In genomic region chr2:73894877-73895276, GRCh38 we compare ENCODE assay signal across 22 cellular contexts. TPM values are rescaled to one million over a fixed set of nuclear protein-coding genes. Genes with fewer than 3 reads are reported as not detected.
A peak's percentile ranks its signal among the peaks of the same experiment; 100 is the strongest.
DNase-seq lines count a peak whose midpoint lies in the region; ATAC-seq and TF ChIP-seq lines count a peak whose summit lies in the region.
"Had no signal": no experiment of that assay in that cellular context is flagged by ENCODE, and none has a peak within 500 bp of the region (broad histone marks: within the 10 kb centered on the region; RNA-seq: fewer than 3 reads in every experiment).

No MANE protein-coding gene starts in this region.

- no peak for TF ChIP-seq CTCF in esophagus muscularis mucosa (IDR thresholded peaks at IDR 0.05)
- TF ChIP-seq CTCF in progenitor cell of endocrine pancreas (IDR thresholded peaks at IDR 0.05; ENCODE audit: unreplicated experiment) = no peak

- 59% methylated on average over 6 of the region's 6 CpGs for whole genome bisulfite sequencing in esophagus muscularis mucosa
- 18 to 20% methylated on average over 6 of the region's 6 CpGs for WGBS in aorta, 2 donors

- H3K9me3 ChIP-seq in esophagus muscularis mucosa (no peaks in the 10 kb centered on the region), aorta (ENCODE audit: control insufficient read depth, low read length) (no peaks in the 10 kb centered on the region)
- H3K9me3 ChIP-seq: mucosa of descending colon, pancreas had no signal

- no peak for ATAC-seq in activated naive CD4-positive, alpha-beta T cell treated with anti-CD3 and anti-CD28 coated beads, Interleukin-2, amount 50 U/mL, for 72 hours
- ATAC-seq in aorta (ENCODE audit: low FRiP score) (no peak), GM18909 (IDR thresholded peaks at IDR 0.05; ENCODE audit: poor library complexity, unreplicated experiment) (no peak)
- ATAC-seq: pancreas had no signal

- H3K27ac Mint-ChIP-seq in activated naive CD4-positive, alpha-beta T cell treated with anti-CD3 and anti-CD28 coated beads, Interleukin-2, amount 50 U/mL, for 72 hours = peak overlapping the region; percentile 25 to 91
- H3K27ac Mint-ChIP-seq in activated naive CD4-positive, alpha-beta T cell treated with anti-CD3 and anti-CD28 coated beads for 36 hours = no peak overlapping the region
- peak overlapping the region; percentile 84 for H3K27ac Mint-ChIP-seq in progenitor cell of endocrine pancreas

- CTCF ChIA-PET in activated naive CD4-positive, alpha-beta T cell treated with anti-CD3 and anti-CD28 coated beads for 36 hours (lab: Charles Lee) = interaction anchor here (1.0 to 1.5 kb wide), 2 partner anchors 44 to 68 kb away, joined by 3 to 4 read pairs; no protein-coding TSS in a partner anchor

- no peaks in the 10 kb centered on the region for H3K9me3 Mint-ChIP-seq in activated naive CD4-positive, alpha-beta T cell treated with anti-CD3 and anti-CD28 coated beads, Interleukin-2, amount 50 U/mL, for 72 hours
- no peaks in the 10 kb centered on the region for H3K9me3 Mint-ChIP-seq in activated naive CD4-positive, alpha-beta T cell treated with anti-CD3 and anti-CD28 coated beads for 36 hours
- H3K9me3 Mint-ChIP-seq in progenitor cell of endocrine pancreas (ENCODE audit: low read depth) = no peaks in the 10 kb centered on the region
- H3K9me3 Mint-ChIP-seq: brain had no signal

- TF ChIP-seq EP300 in esophagus muscularis mucosa (IDR thresholded peaks at IDR 0.05) = no peak

- H3K27ac ChIP-seq in esophagus muscularis mucosa (replicated peaks in 1 of 4) = peak overlapping the region; percentile 93 to 94 (median 94)
- H3K27ac ChIP-seq in aorta (ENCODE audit: low read depth in 1 of 2, low read length in 2 of 2) = peak overlapping the region; percentile 96 to 100
- H3K27ac ChIP-seq: pancreas had no signal

- no peak for DNase-seq in activated naive CD4-positive, alpha-beta T cell treated with anti-CD3 and anti-CD28 coated beads, Interleukin-2, amount 50 U/mL, for 72 hours (ENCODE audit: low spot score in 2 of 2)
- DNase-seq in activated naive CD4-positive, alpha-beta T cell treated with anti-CD3 and anti-CD28 coated beads for 36 hours = no peak
- DNase-seq in esophagus muscularis mucosa (ENCODE audit: extremely low spot score) (no peak), progenitor cell of endocrine pancreas (ENCODE audit: low spot score, unreplicated experiment) (no peak), aorta (peak in 1 of 2 donors; percentile 76), HuH-7 (ENCODE audit: low spot score) (no peak)
- no peak for DNase-seq in activated T-cell treated with anti-CD3 and anti-CD28 coated beads, Interleukin-2, amount 50 U/mL, for 48 hours
- DNase-seq: CD4-positive, alpha-beta memory T cell; dermis blood vessel endothelial cell; DMS79; mucosa of descending colon; NCI-H1105 treated with DMSO at 0.1 percent for 48 hours; NCI-H526; OCI-M1; stimulated activated CD4-positive, alpha-beta T cell treated with anti-CD3 and anti-CD28 coated beads, Interleukin-2, amount 100 ng/mL, for 48 hours; substantia nigra; T-helper 9 cell had no signal

- intact Hi-C loops in activated naive CD4-positive, alpha-beta T cell treated with anti-CD3 and anti-CD28 coated beads for 36 hours (cut with micrococcal nuclease) = loop anchor here (1.0 kb wide), 1 partner anchor 9 kb away; no protein-coding TSS in a partner anchor
- intact Hi-C loops in esophagus muscularis mucosa (cut with DNase I) (loop anchor here (5.0 kb wide), 1 partner anchor 58 kb away; no protein-coding TSS in a partner anchor), aorta (cut with DNase I) (no loop called here)

- H3K36me3 Mint-ChIP-seq in activated naive CD4-positive, alpha-beta T cell treated with anti-CD3 and anti-CD28 coated beads, Interleukin-2, amount 50 U/mL, for 72 hours = no peaks in the 10 kb centered on the region
- no peaks in the 10 kb centered on the region for H3K36me3 Mint-ChIP-seq in activated naive CD4-positive, alpha-beta T cell treated with anti-CD3 and anti-CD28 coated beads for 36 hours (ENCODE audit: low read depth)
- H3K36me3 Mint-ChIP-seq in progenitor cell of endocrine pancreas (ENCODE audit: insufficient read depth) = no peaks in the 10 kb centered on the region
- H3K36me3 Mint-ChIP-seq: brain; CD4-positive, alpha-beta memory T cell had no signal

- H3K36me3 ChIP-seq in esophagus muscularis mucosa (peaks cover 0 to 36% (median 1%) of the 10 kb centered on the region in 4 donors), aorta (ENCODE audit: control insufficient read depth in 1 of 2, insufficient read depth in 2 of 2, low read length in 1 of 2) (no peaks in the 10 kb centered on the region)
- H3K36me3 ChIP-seq: pancreas had no signal

- TF ChIP-seq POLR2A in esophagus muscularis mucosa (IDR thresholded peaks at IDR 0.05; ENCODE audit: low read depth) = no peak

- no peaks in the 10 kb centered on the region for H3K27me3 Mint-ChIP-seq in activated naive CD4-positive, alpha-beta T cell treated with anti-CD3 and anti-CD28 coated beads for 36 hours (ENCODE audit: low read depth)
- H3K27me3 Mint-ChIP-seq in progenitor cell of endocrine pancreas = peaks cover 9% of the 10 kb centered on the region

- peaks cover 33% of the 10 kb centered on the region for H3K4me1 Mint-ChIP-seq in activated naive CD4-positive, alpha-beta T cell treated with anti-CD3 and anti-CD28 coated beads for 36 hours (ENCODE audit: low read depth)
- peaks cover 1% of the 10 kb centered on the region for H3K4me1 Mint-ChIP-seq in progenitor cell of endocrine pancreas (ENCODE audit: low read depth)

- H3K27me3 ChIP-seq in esophagus muscularis mucosa (no peaks in the 10 kb centered on the region), aorta (ENCODE audit: control insufficient read depth in 1 of 2, insufficient read depth in 2 of 2, low read length in 1 of 2) (no peaks in the 10 kb centered on the region)
- H3K27me3 ChIP-seq: pancreas had no signal

- H3K4me1 ChIP-seq in esophagus muscularis mucosa (peaks cover 0 to 38% (median 27%) of the 10 kb centered on the region in 4 donors), aorta (ENCODE audit: control insufficient read depth in 1 of 2, insufficient read depth in 2 of 2, low read length in 2 of 2) (no peaks in the 10 kb centered on the region)
- H3K4me1 ChIP-seq: pancreas had no signal

- H3K4me3 Mint-ChIP-seq in activated naive CD4-positive, alpha-beta T cell treated with anti-CD3 and anti-CD28 coated beads for 36 hours = no peak overlapping the region
- H3K4me3 Mint-ChIP-seq in progenitor cell of endocrine pancreas (ENCODE audit: low read depth) = no peak overlapping the region
- H3K4me3 Mint-ChIP-seq: brain had no signal

- H3K4me3 ChIP-seq in esophagus muscularis mucosa (peak overlapping the region; percentile 59 to 76 (median 63)), aorta (ENCODE audit: low read length in 2 of 2) (peak overlapping the region; percentile 33 to 55)
- H3K4me3 ChIP-seq: mucosa of descending colon, pancreas had no signal

RNA-seq across cellular contexts. Expression of gene ACTG2, which starts 2.1 kb away (rescaled TPM):
- total RNA-seq in activated naive CD4-positive, alpha-beta T cell treated with anti-CD3 and anti-CD28 coated beads, Interleukin-2, amount 50 U/mL, for 72 hours = under 1 TPM in 1 of 2 donors, not detected in 1; 0.27 TPM
- not detected for total RNA-seq in activated naive CD4-positive, alpha-beta T cell treated with anti-CD3 and anti-CD28 coated beads for 36 hours
- total RNA-seq in esophagus muscularis mucosa = 1,000 to 10,000 TPM; 4,013 to 8,538 (median 5,633) TPM
- total RNA-seq in progenitor cell of endocrine pancreas = 0.19 and 0.31 TPM in 2 replicates
- 1,000 to 10,000 TPM in 1 of 2 donors, 100 to 1,000 TPM in 1; 416 to 1,843 TPM for total RNA-seq in aorta
- polyA plus RNA-seq in aorta = 100 to 1,000 TPM; 119 to 301 TPM
- total RNA-seq: CD4-positive, alpha-beta memory T cell; dermis blood vessel endothelial cell; epithelial cell of proximal tubule; HT-29 had no signal
- polyA plus RNA-seq: CD4-positive, alpha-beta memory T cell had no signal

RNA-seq across cellular contexts. Expression of gene DGUOK, which starts 31.8 kb away (rescaled TPM):
- total RNA-seq in activated naive CD4-positive, alpha-beta T cell treated with anti-CD3 and anti-CD28 coated beads, Interleukin-2, amount 50 U/mL, for 72 hours = 10 to 100 TPM; 75.5 to 89.1 TPM
- 100 to 1,000 TPM; 112 to 115 TPM for total RNA-seq in activated naive CD4-positive, alpha-beta T cell treated with anti-CD3 and anti-CD28 coated beads for 36 hours
- 10 to 100 TPM; 31.6 to 50.7 (median 36.6) TPM for total RNA-seq in esophagus muscularis mucosa
- total RNA-seq in progenitor cell of endocrine pancreas = 63.8 and 66.9 TPM in 2 replicates
- 10 to 100 TPM; 47.5 to 49.8 TPM for total RNA-seq in aorta
- 10 to 100 TPM; 85.5 to 86.7 TPM for polyA plus RNA-seq in aorta

Comparison
In these comparisons a context has a peak if more than half of its experiments do, and no peak if none do; other contexts are left out.
1. RNA of gene ACTG2, which starts 2.1 kb away (total RNA-seq): 4,013 to 8,538 TPM in esophagus muscularis mucosa and 416 to 1,843 TPM in aorta; 0.27 TPM in activated naive CD4-positive, alpha-beta T cell treated with anti-CD3 and anti-CD28 coated beads, Interleukin-2, amount 50 U/mL, for 72 hours, 0.19 to 0.31 TPM in progenitor cell of endocrine pancreas and not detected in activated naive CD4-positive, alpha-beta T cell treated with anti-CD3 and anti-CD28 coated beads for 36 hours; every median in the first group is over 100 times any median in the second.
2. intact Hi-C loops: an anchor here in activated naive CD4-positive, alpha-beta T cell treated with anti-CD3 and anti-CD28 coated beads for 36 hours (1.0 kb wide) and esophagus muscularis mucosa (5.0 kb wide); none called in aorta.